ENCODE assay signal across 8 cellular contexts in the genomic region with DNA sequence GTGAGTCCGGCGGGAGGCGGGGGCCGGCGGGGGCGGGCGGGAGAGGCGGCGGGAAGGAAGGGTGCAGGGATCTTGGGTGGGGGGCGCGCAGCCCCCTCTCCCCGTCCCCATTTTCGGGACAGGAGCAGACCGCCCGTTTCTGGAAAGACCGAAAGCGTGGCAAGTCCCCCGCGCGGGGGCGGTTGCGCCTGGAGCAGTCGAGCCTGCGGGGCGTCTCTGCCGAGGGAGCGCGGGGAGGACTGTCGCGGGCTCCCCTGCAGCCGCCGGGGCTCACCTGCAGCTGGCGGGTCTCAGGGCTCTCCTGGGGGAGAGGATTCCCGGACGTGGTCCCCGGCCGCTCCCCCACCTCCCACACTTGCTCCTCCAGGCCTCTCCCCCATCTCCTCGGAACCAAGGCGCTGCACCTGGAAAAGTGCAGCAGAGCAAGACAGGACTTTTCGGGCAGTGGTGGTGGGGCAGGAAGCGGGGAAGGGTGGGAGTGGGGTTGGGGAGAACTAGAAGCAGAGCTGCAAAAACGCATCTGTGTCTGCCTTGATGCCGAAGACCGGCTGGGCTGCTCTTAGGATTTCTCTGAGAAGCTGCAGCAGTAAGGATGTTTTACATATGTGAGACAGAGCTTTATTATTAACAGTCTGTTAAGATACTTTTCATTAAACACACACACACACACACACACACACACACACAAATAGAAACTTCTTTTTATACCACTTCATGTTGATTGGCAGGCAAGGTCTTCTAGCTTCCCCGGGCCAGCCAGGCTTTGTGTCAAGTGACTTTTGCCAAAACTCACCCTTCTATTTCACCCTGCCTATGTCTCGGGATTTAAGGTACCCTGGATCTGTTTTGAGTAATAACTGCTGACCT. TPM values are rescaled to one million over a fixed set of nuclear protein-coding genes. Genes with fewer than 3 reads are reported as not detected.
DNase-seq lines count a peak whose midpoint lies in the region; ATAC-seq and TF ChIP-seq lines count a peak whose summit lies in the region.

No MANE protein-coding gene starts in this region.

- H3K4me1 ChIP-seq in colonic mucosa (no peaks in the 10 kb centered on the region), lung (ENCODE audit: control insufficient read depth in 2 of 2, insufficient read depth in 2 of 2, low read length in 2 of 2) (peaks cover 2 to 3% of the 10 kb centered on the region in 2 donors)

- 3 to 4% methylated on average over 31 to 46 of the region's 46 CpGs for WGBS in lung, 2 donors

- no peaks in the 10 kb centered on the region for H3K9me3 ChIP-seq in colonic mucosa
- H3K9me3 ChIP-seq in lung (ENCODE audit: control insufficient read depth in 2 of 2, insufficient read depth in 1 of 2, low read length in 1 of 2) = no peaks in the 10 kb centered on the region

- H3K36me3 ChIP-seq in colonic mucosa (no peaks in the 10 kb centered on the region), lung (ENCODE audit: control insufficient read depth in 2 of 2, insufficient read depth in 2 of 2, low read length in 2 of 2) (no peaks in the 10 kb centered on the region)

- H3K27me3 Mint-ChIP-seq in stimulated activated naive CD8-positive, alpha-beta T cell treated with anti-CD3 and anti-CD28 coated beads, Interleukin-15, amount 100 ng/mL, for 72 hours = no peaks in the 10 kb centered on the region

- peak overlapping the region in 1 of 2 donors; percentile 61 for H3K27ac Mint-ChIP-seq in stimulated activated naive CD8-positive, alpha-beta T cell treated with anti-CD3 and anti-CD28 coated beads, Interleukin-15, amount 100 ng/mL, for 72 hours

- peak overlapping the region; percentile 49 to 62 for H3K9ac ChIP-seq in colonic mucosa (ENCODE audit: low read depth in 2 of 2, low read length in 2 of 2)

- no peaks in the 10 kb centered on the region for H3K9me3 Mint-ChIP-seq in stimulated activated naive CD8-positive, alpha-beta T cell treated with anti-CD3 and anti-CD28 coated beads, Interleukin-15, amount 100 ng/mL, for 72 hours

- intact Hi-C loops in colonic mucosa (cut with DNase I) = no loop called here

- H3K27me3 ChIP-seq in colonic mucosa = no peaks in the 10 kb centered on the region
- no peaks in the 10 kb centered on the region for H3K27me3 ChIP-seq in lung (ENCODE audit: control insufficient read depth, insufficient read depth)

- DNase-seq in NCI-H2227 (lab: John Stamatoyannopoulos, UW; ENCODE audit: unreplicated experiment) (peak; percentile 65), NCI-H2227 treated with DMSO at 0.1 percent for 48 hours (lab: John Stamatoyannopoulos, UW) (no peak), T-helper 22 cell (ENCODE audit: low read depth) (peak; percentile 18), colonic mucosa (peak; percentile 39), lung (ENCODE audit: low spot score) (no peak)
- DNase-seq in stimulated activated naive CD8-positive, alpha-beta T cell treated with anti-CD3 and anti-CD28 coated beads, Interleukin-15, amount 100 ng/mL, for 72 hours = peak; percentile 7 to 52

- H3K4me3 Mint-ChIP-seq in stimulated activated naive CD8-positive, alpha-beta T cell treated with anti-CD3 and anti-CD28 coated beads, Interleukin-15, amount 100 ng/mL, for 72 hours = peak overlapping the region; percentile 77 to 85

- TF ChIP-seq CTCF in colonic mucosa (IDR thresholded peaks at IDR 0.05) (no peak), lung (IDR thresholded peaks at IDR 0.05; ENCODE audit: control extremely low read depth, extremely low read depth) (no peak)

- H3K4me3 ChIP-seq in colonic mucosa (peak overlapping the region; percentile 88), lung (peak overlapping the region; percentile 53)

- peak; percentile 18 for ATAC-seq in HG03159 (IDR thresholded peaks at IDR 0.05; ENCODE audit: unreplicated experiment)
- ATAC-seq in lung (ENCODE audit: insufficient read depth, low FRiP score) = peak; percentile 13
- peak; percentile 21 for ATAC-seq in stimulated activated naive CD8-positive, alpha-beta T cell treated with anti-CD3 and anti-CD28 coated beads, Interleukin-15, amount 100 ng/mL, for 72 hours
- ATAC-seq in GM19328 (IDR thresholded peaks at IDR 0.05; ENCODE audit: unreplicated experiment) = no peak

- peaks cover 68% of the 10 kb centered on the region for H3K4me1 Mint-ChIP-seq in stimulated activated naive CD8-positive, alpha-beta T cell treated with anti-CD3 and anti-CD28 coated beads, Interleukin-15, amount 100 ng/mL, for 72 hours

- peak overlapping the region; percentile 43 for H3K27ac ChIP-seq in colonic mucosa
- H3K27ac ChIP-seq in lung (ENCODE audit: low read depth in 1 of 2, low read length in 1 of 2) = no peak overlapping the region

RNA-seq across cellular contexts. Expression of a gene that starts 0.7 kb away (rescaled TPM):
- total RNA-seq in colonic mucosa (100 to 1,000 TPM in 1 of 2 donors, 10 to 100 TPM in 1; 77.9 to 109 TPM), lung (10 to 100 TPM; 18.2 to 26.7 TPM)
- polyA plus RNA-seq in lung = 10 to 100 TPM in 1 of 2 donors, 1 to 10 TPM in 1; 7.0 to 16.2 TPM

Comparison
In these comparisons a context has a peak if more than half of its experiments do, and no peak if none do; other contexts are left out.
1. DNase-seq: peak in NCI-H2227 (single experiment), T-helper 22 cell (single experiment), colonic mucosa (single experiment) and stimulated activated naive CD8-positive, alpha-beta T cell treated with anti-CD3 and anti-CD28 coated beads, Interleukin-15, amount 100 ng/mL, for 72 hours (2 of 2); none in NCI-H2227 treated with DMSO at 0.1 percent for 48 hours (single experiment) and lung (single experiment).